In genomic region chr7:123711832-123712293, GRCh38 we compare ENCODE assay signal across 1 cellular context.
TF ChIP-seq lines count a peak whose summit lies in the region.

No MANE protein-coding gene starts in this region.

TF ChIP-seq in K562, 482 proteins besides CTCF, POLR2A, EP300 and RAD21 (continued from another document and continues in another):
- 0 out of 2 replicates have a peak, but pooled peaks have one; percentile 13 for TF ChIP-seq ZBTB40 (IDR thresholded peaks at IDR 0.05)
- no peak for TF ChIP-seq ZBTB40 (CRISPR knock-in tag; IDR thresholded peaks at IDR 0.05)
- no peak for TF ChIP-seq ZNF561 (CRISPR knock-in tag; conservative IDR thresholded peaks at IDR 0.05)
- no peak for TF ChIP-seq ZNF140 (CRISPR knock-in tag; IDR thresholded peaks at IDR 0.05)
- no peak for TF ChIP-seq KLF16 (IDR thresholded peaks at IDR 0.05)
- 0 out of 2 replicates have a peak, but pooled peaks have one; percentile 19 for TF ChIP-seq CHAMP1 (IDR thresholded peaks at IDR 0.05)
- TF ChIP-seq CEBPG (CRISPR knock-in tag; IDR thresholded peaks at IDR 0.05) = no peak
- TF ChIP-seq CEBPG (tag; conservative IDR thresholded peaks at IDR 0.05 in 1 of 2, IDR thresholded peaks at IDR 0.05 in 1 of 2) = no peak
- TF ChIP-seq ZKSCAN3 (CRISPR knock-in tag; IDR thresholded peaks at IDR 0.05) = no peak
- TF ChIP-seq PREB (CRISPR knock-in tag; IDR thresholded peaks at IDR 0.05) = no peak
- no peak for TF ChIP-seq XRCC3 (IDR thresholded peaks at IDR 0.05)
- no peak for TF ChIP-seq CGGBP1 (CRISPR knock-in tag; IDR thresholded peaks at IDR 0.05)
- peak; percentile 82 for TF ChIP-seq SMARCA4 (IDR thresholded peaks at IDR 0.05)
- no peak for TF ChIP-seq ZBTB5 (IDR thresholded peaks at IDR 0.05)
- TF ChIP-seq HDAC1 (IDR thresholded peaks at IDR 0.05) = peak in 1 of 2 experiments; percentile 69; a peak in 2 of 4 replicates
- TF ChIP-seq ATF3 (IDR thresholded peaks at IDR 0.05) = peak; percentile 50; the same call in 1 of the 2 replicates
- no peak for TF ChIP-seq ATF3 (CRISPR knock-in tag; conservative IDR thresholded peaks at IDR 0.05)
- TF ChIP-seq MEIS2 (IDR thresholded peaks at IDR 0.05; ENCODE audit: partially characterized antibody) = peak; percentile 70
- no peak for TF ChIP-seq ZBED1 (IDR thresholded peaks at IDR 0.05)
- TF ChIP-seq DPF2 (IDR thresholded peaks at IDR 0.05) = peak; percentile 68
- no peak for TF ChIP-seq IRF1 (CRISPR knock-in tag; IDR thresholded peaks at IDR 0.05; ENCODE audit: borderline replicate concordance)
- TF ChIP-seq RFX5 (IDR thresholded peaks at IDR 0.05; ENCODE audit: low read depth, low read length) = no peak
- TF ChIP-seq SIN3A (IDR thresholded peaks at IDR 0.05; ENCODE audit: borderline replicate concordance in 2 of 2, control insufficient read depth in 1 of 2, low read depth in 2 of 2, low read length in 2 of 2) = no peak
- peak; percentile 40; the same call in 1 of the 2 replicates for TF ChIP-seq ZNF592 (IDR thresholded peaks at IDR 0.05)
- TF ChIP-seq SIRT6 (IDR thresholded peaks at IDR 0.05; ENCODE audit: low read depth, low read length) = no peak
- TF ChIP-seq HNRNPLL (IDR thresholded peaks at IDR 0.05; ENCODE audit: low read depth, low read length, poor library complexity, severe bottlenecking) = no peak
- TF ChIP-seq CREB3 (tag; conservative IDR thresholded peaks at IDR 0.05; ENCODE audit: low read depth) = no peak
- TF ChIP-seq CHD1 (IDR thresholded peaks at IDR 0.05; ENCODE audit: low read length) = no peak
- no peak for TF ChIP-seq ZNF280A (IDR thresholded peaks at IDR 0.05; ENCODE audit: low read depth, partially characterized antibody)
- TF ChIP-seq SMC3 (conservative IDR thresholded peaks at IDR 0.05; ENCODE audit: insufficient read depth, low read depth, low read length) = no peak
- TF ChIP-seq TAF9B (IDR thresholded peaks at IDR 0.05; ENCODE audit: partially characterized antibody) = peak; percentile 33
- TF ChIP-seq ASH1L (IDR thresholded peaks at IDR 0.05; ENCODE audit: borderline replicate concordance, low read depth, partially characterized antibody) = peak; percentile 23
- TF ChIP-seq BRD9 (IDR thresholded peaks at IDR 0.05; ENCODE audit: low read depth, partially characterized antibody) = peak; percentile 54
- 0 out of 2 replicates have a peak, but pooled peaks have one; percentile 20 for TF ChIP-seq RNF2 (IDR thresholded peaks at IDR 0.05)
